Comparison of ENCODE assay signal across 31 cellular contexts in the genomic region with DNA sequence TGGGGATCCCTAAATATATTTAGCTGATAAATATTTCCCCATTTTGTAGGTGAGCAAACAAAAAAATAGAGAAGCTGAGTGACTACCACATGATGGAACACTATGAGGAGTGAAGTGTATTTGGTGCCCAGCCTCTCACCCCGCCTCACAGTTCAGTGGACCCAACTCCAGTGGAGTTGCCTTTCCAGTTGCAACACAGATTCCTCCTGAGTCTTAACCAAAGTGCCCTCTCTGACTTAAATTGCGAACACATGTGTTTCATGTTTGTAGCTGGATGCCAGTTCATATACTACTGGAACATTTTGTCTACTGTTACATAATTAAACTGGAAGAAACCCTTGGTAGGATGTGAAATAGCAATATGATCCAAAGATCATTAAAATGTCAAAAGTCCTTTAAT.
"Had no signal": no experiment of that assay in that cellular context is flagged by ENCODE, and none has a peak within 500 bp of the region (broad histone marks: within the 10 kb centered on the region; RNA-seq: fewer than 3 reads in every experiment).

No MANE protein-coding gene starts in this region.

- H3K36me3 ChIP-seq: brain microvascular endothelial cell, esophagus muscularis mucosa, WERI-Rb-1 had no signal

- H3K36me3 Mint-ChIP-seq: activated CD4-positive, alpha-beta memory T cell treated with anti-CD3 and anti-CD28 coated beads for 36 hours; activated CD8-positive, alpha-beta memory T cell treated with anti-CD3 and anti-CD28 coated beads, Interleukin-2, amount 10 ng/mL, durations not matched to agents 7 days and 5 days; activated naive CD4-positive, alpha-beta T cell treated with anti-CD3 and anti-CD28 coated beads, Interleukin-2, amount 10 ng/mL, durations not matched to agents 7 days and 5 days; activated naive CD4-positive, alpha-beta T cell treated with anti-CD3 and anti-CD28 coated beads, Interleukin-2, amount 50 U/mL, for 72 hours; activated naive CD8-positive, alpha-beta T cell treated with anti-CD3 and anti-CD28 coated beads, Interleukin-2, amount 10 ng/mL, durations not matched to agents 7 days and 5 days had no signal

- H3K27ac ChIP-seq: brain microvascular endothelial cell, esophagus muscularis mucosa, WERI-Rb-1 had no signal

- H3K27me3 Mint-ChIP-seq: activated B cell treated with CpG ODN at 0.5 μM for 24 hours; activated CD4-positive, alpha-beta memory T cell treated with anti-CD3 and anti-CD28 coated beads for 36 hours; activated CD4-positive, alpha-beta T cell treated with anti-CD3 and anti-CD28 coated beads, Interleukin-2, amount 10 ng/mL, durations not matched to agents 24 days and 14 days; activated CD8-positive, alpha-beta memory T cell treated with anti-CD3 and anti-CD28 coated beads, Interleukin-2, amount 10 ng/mL, durations not matched to agents 7 days and 5 days; activated naive CD4-positive, alpha-beta T cell treated with anti-CD3 and anti-CD28 coated beads, Interleukin-2, amount 10 ng/mL, durations not matched to agents 7 days and 5 days; activated naive CD8-positive, alpha-beta T cell treated with anti-CD3 and anti-CD28 coated beads, Interleukin-2, amount 10 ng/mL, durations not matched to agents 7 days and 5 days; central memory CD8-positive, alpha-beta T cell; effector memory CD8-positive, alpha-beta T cell; T-helper 17 cell had no signal

- ATAC-seq: activated CD4-positive, CD25-positive, alpha-beta regulatory T cell treated with anti-CD3 and anti-CD28 coated beads, Interleukin-2, amount 50 U/mL, for 24 hours; activated CD8-positive, alpha-beta memory T cell treated with anti-CD3 and anti-CD28 coated beads, Interleukin-2, amount 10 ng/mL, durations not matched to agents 7 days and 5 days; activated CD8-positive, alpha-beta T cell treated with anti-CD3 and anti-CD28 coated beads, Interleukin-2, amount 10 ng/mL, durations not matched to agents 7 days and 5 days; activated naive CD4-positive, alpha-beta T cell treated with anti-CD3 and anti-CD28 coated beads, Interleukin-2, amount 50 U/mL, for 72 hours; effector memory CD8-positive, alpha-beta T cell; T-helper 17 cell had no signal

- H3K4me1 Mint-ChIP-seq: activated B cell treated with CpG ODN at 0.5 μM for 24 hours; activated CD4-positive, alpha-beta T cell treated with anti-CD3 and anti-CD28 coated beads, Interleukin-2, amount 10 ng/mL, durations not matched to agents 24 days and 14 days; activated CD8-positive, alpha-beta memory T cell treated with anti-CD3 and anti-CD28 coated beads, Interleukin-2, amount 10 ng/mL, durations not matched to agents 7 days and 5 days; activated naive CD4-positive, alpha-beta T cell treated with anti-CD3 and anti-CD28 coated beads, Interleukin-2, amount 10 ng/mL, durations not matched to agents 7 days and 5 days; activated naive CD8-positive, alpha-beta T cell treated with anti-CD3 and anti-CD28 coated beads, Interleukin-2, amount 10 ng/mL, durations not matched to agents 7 days and 5 days; central memory CD8-positive, alpha-beta T cell; T-helper 17 cell had no signal

- H3K4me3 ChIP-seq: esophagus muscularis mucosa had no signal

- DNase-seq: activated B cell treated with CpG ODN at 0.5 μM for 24 hours; activated CD4-positive, alpha-beta memory T cell treated with anti-CD3 and anti-CD28 coated beads for 36 hours; activated CD4-positive, alpha-beta T cell treated with anti-CD3 and anti-CD28 coated beads, Interleukin-2, amount 10 ng/mL, durations not matched to agents 24 days and 14 days; activated CD8-positive, alpha-beta memory T cell treated with anti-CD3 and anti-CD28 coated beads, Interleukin-2, amount 10 ng/mL, durations not matched to agents 7 days and 5 days; activated CD8-positive, alpha-beta memory T cell treated with anti-CD3 and anti-CD28 coated beads, Interleukin-2, amount 50 U/mL, for 4 hours; activated CD8-positive, alpha-beta T cell treated with anti-CD3 and anti-CD28 coated beads, Interleukin-2, amount 10 ng/mL, durations not matched to agents 7 days and 5 days; activated gamma-delta T cell; activated naive CD4-positive, alpha-beta T cell; activated naive CD4-positive, alpha-beta T cell treated with anti-CD3 and anti-CD28 coated beads, Interleukin-2, amount 10 ng/mL, durations not matched to agents 7 days and 5 days; activated naive CD8-positive, alpha-beta T cell treated with anti-CD3 and anti-CD28 coated beads, Interleukin-2, amount 10 ng/mL, durations not matched to agents 7 days and 5 days; activated T-cell treated with anti-CD3 and anti-CD28 coated beads, Interleukin-2, amount 50 U/mL, for 1 hour; activated T-cell treated with anti-CD3 and anti-CD28 coated beads, Interleukin-2, amount 50 U/mL, for 48 hours; amniotic stem cell; anterior cingulate cortex; brain microvascular endothelial cell; cortex of kidney; dermis blood vessel endothelial cell; effector CD4-positive, alpha-beta T cell; effector memory CD8-positive, alpha-beta T cell; erythroblast; foreskin melanocyte; head of caudate nucleus; T-helper 1 cell; T-helper 17 cell; T1000; WERI-Rb-1 had no signal

- H3K27me3 ChIP-seq: brain microvascular endothelial cell, esophagus muscularis mucosa had no signal

- H3K27ac Mint-ChIP-seq: activated B cell treated with CpG ODN at 0.5 μM for 24 hours; activated CD4-positive, alpha-beta memory T cell treated with anti-CD3 and anti-CD28 coated beads for 36 hours; activated CD4-positive, alpha-beta T cell treated with anti-CD3 and anti-CD28 coated beads, Interleukin-2, amount 10 ng/mL, durations not matched to agents 24 days and 14 days; activated CD8-positive, alpha-beta memory T cell treated with anti-CD3 and anti-CD28 coated beads, Interleukin-2, amount 10 ng/mL, durations not matched to agents 7 days and 5 days; activated CD8-positive, alpha-beta T cell treated with anti-CD3 and anti-CD28 coated beads, Interleukin-2, amount 10 ng/mL, durations not matched to agents 7 days and 5 days; activated naive CD4-positive, alpha-beta T cell treated with anti-CD3 and anti-CD28 coated beads, Interleukin-2, amount 10 ng/mL, durations not matched to agents 7 days and 5 days; activated naive CD8-positive, alpha-beta T cell treated with anti-CD3 and anti-CD28 coated beads, Interleukin-2, amount 10 ng/mL, durations not matched to agents 7 days and 5 days; effector memory CD8-positive, alpha-beta T cell; T-helper 17 cell; T-helper 2 cell treated with Interferon-gamma antibody and Interleukin-4, amounts not matched to agents 5 μg/mL and 100 μg/mL, for 36 hours had no signal

- H3K4me3 Mint-ChIP-seq: activated B cell treated with CpG ODN at 0.5 μM for 24 hours; activated CD4-positive, alpha-beta memory T cell treated with anti-CD3 and anti-CD28 coated beads for 36 hours; activated CD4-positive, alpha-beta T cell treated with anti-CD3 and anti-CD28 coated beads, Interleukin-2, amount 10 ng/mL, durations not matched to agents 24 days and 14 days; activated CD8-positive, alpha-beta memory T cell treated with anti-CD3 and anti-CD28 coated beads, Interleukin-2, amount 10 ng/mL, durations not matched to agents 7 days and 5 days; activated CD8-positive, alpha-beta T cell treated with anti-CD3 and anti-CD28 coated beads, Interleukin-2, amount 10 ng/mL, durations not matched to agents 7 days and 5 days; activated naive CD4-positive, alpha-beta T cell treated with anti-CD3 and anti-CD28 coated beads, Interleukin-2, amount 10 ng/mL, durations not matched to agents 7 days and 5 days; activated naive CD8-positive, alpha-beta T cell treated with anti-CD3 and anti-CD28 coated beads, Interleukin-2, amount 10 ng/mL, durations not matched to agents 7 days and 5 days; central memory CD8-positive, alpha-beta T cell; effector memory CD8-positive, alpha-beta T cell; T-helper 17 cell; T-helper 2 cell treated with Interferon-gamma antibody and Interleukin-4, amounts not matched to agents 5 μg/mL and 100 μg/mL, for 36 hours had no signal

- H3K9me3 ChIP-seq: esophagus muscularis mucosa had no signal

- H3K9me3 Mint-ChIP-seq: activated B cell treated with CpG ODN at 0.5 μM for 24 hours; activated CD4-positive, alpha-beta T cell treated with anti-CD3 and anti-CD28 coated beads, Interleukin-2, amount 10 ng/mL, durations not matched to agents 24 days and 14 days; activated naive CD4-positive, alpha-beta T cell treated with anti-CD3 and anti-CD28 coated beads, Interleukin-2, amount 10 ng/mL, durations not matched to agents 7 days and 5 days; activated naive CD8-positive, alpha-beta T cell treated with anti-CD3 and anti-CD28 coated beads, Interleukin-2, amount 10 ng/mL, durations not matched to agents 7 days and 5 days; central memory CD8-positive, alpha-beta T cell; T-helper 2 cell treated with Interferon-gamma antibody and Interleukin-4, amounts not matched to agents 5 μg/mL and 100 μg/mL, for 36 hours had no signal
